Comparison of ENCODE assay signal across 24 cellular contexts in the genomic region with DNA sequence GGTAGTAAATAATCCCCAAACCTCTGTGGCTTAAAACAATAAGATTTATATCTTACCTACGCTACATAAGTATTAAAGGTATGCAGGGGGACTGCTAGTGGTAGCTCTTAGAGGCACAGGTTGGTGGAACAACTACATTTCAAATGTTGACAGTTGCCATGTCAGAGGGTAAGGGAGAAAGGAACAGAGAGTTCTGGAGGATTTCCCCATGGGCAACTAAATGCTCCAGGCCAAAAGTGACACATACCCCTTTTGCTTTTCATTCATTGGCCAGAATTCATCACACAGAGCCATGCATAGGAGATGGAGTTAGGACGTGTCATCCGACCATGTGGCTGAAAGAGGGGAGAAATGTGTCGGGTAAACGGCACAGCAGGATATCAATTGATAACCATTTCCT.
"Had no signal": no experiment of that assay in that cellular context is flagged by ENCODE, and none has a peak within 500 bp of the region (broad histone marks: within the 10 kb centered on the region; RNA-seq: fewer than 3 reads in every experiment).

No MANE protein-coding gene starts in this region.

- H3K27ac Mint-ChIP-seq: activated naive CD4-positive, alpha-beta T cell treated with anti-CD3 and anti-CD28 coated beads, Interleukin-2, amount 50 U/mL, for 72 hours; activated T-cell treated with anti-CD3 and anti-CD28 coated beads, Interleukin-2, amount 50 U/mL, for 24 hours; activated T-helper 17 cell treated with anti-CD3 and anti-CD28 coated beads, Interleukin-2, amount 50 U/mL, for 72 hours; memory B cell; stimulated activated naive B cell treated with anti-CD40 and anti-IgM and Interleukin-4, amounts not matched to agents 10 μg/mL and 1 μg/mL and 100 μg/mL, for 72 hours; T-helper 2 cell treated with Interferon-gamma antibody and Interleukin-4, amounts not matched to agents 5 μg/mL and 100 μg/mL, for 36 hours had no signal

- H3K4me1 Mint-ChIP-seq: activated T-helper 17 cell treated with anti-CD3 and anti-CD28 coated beads, Interleukin-2, amount 50 U/mL, for 72 hours; memory B cell; neural crest cell had no signal

- H3K4me3 Mint-ChIP-seq: activated T-cell treated with anti-CD3 and anti-CD28 coated beads, Interleukin-2, amount 50 U/mL, for 24 hours; activated T-helper 17 cell treated with anti-CD3 and anti-CD28 coated beads, Interleukin-2, amount 50 U/mL, for 72 hours; brain; memory B cell; neural crest cell; stimulated activated naive B cell treated with anti-CD40 and anti-IgM and Interleukin-4, amounts not matched to agents 10 μg/mL and 1 μg/mL and 100 μg/mL, for 72 hours; T-helper 2 cell treated with Interferon-gamma antibody and Interleukin-4, amounts not matched to agents 5 μg/mL and 100 μg/mL, for 36 hours had no signal

- H3K9me3 Mint-ChIP-seq: activated naive CD4-positive, alpha-beta T cell treated with anti-CD3 and anti-CD28 coated beads, Interleukin-2, amount 50 U/mL, for 72 hours; activated T-helper 17 cell treated with anti-CD3 and anti-CD28 coated beads, Interleukin-2, amount 50 U/mL, for 72 hours; memory B cell; neural crest cell; stimulated activated naive B cell treated with anti-CD40 and anti-IgM and Interleukin-4, amounts not matched to agents 10 μg/mL and 1 μg/mL and 100 μg/mL, for 72 hours; T-helper 2 cell treated with Interferon-gamma antibody and Interleukin-4, amounts not matched to agents 5 μg/mL and 100 μg/mL, for 36 hours had no signal

- H3K36me3 Mint-ChIP-seq: activated naive CD4-positive, alpha-beta T cell treated with anti-CD3 and anti-CD28 coated beads, Interleukin-2, amount 50 U/mL, for 72 hours; brain; memory B cell; stimulated activated naive B cell treated with anti-CD40 and anti-IgM and Interleukin-4, amounts not matched to agents 10 μg/mL and 1 μg/mL and 100 μg/mL, for 72 hours had no signal

- DNase-seq: activated CD4-positive, alpha-beta T cell treated with anti-CD3 and anti-CD28 coated beads, Interleukin-2, amount 50 U/mL, for 4 hours; activated CD8-positive, alpha-beta memory T cell treated with anti-CD3 and anti-CD28 coated beads for 24 hours; activated CD8-positive, alpha-beta memory T cell treated with anti-CD3 and anti-CD28 coated beads, Interleukin-2, amount 50 U/mL, for 4 hours; activated T-cell treated with anti-CD3 and anti-CD28 coated beads, Interleukin-2, amount 50 U/mL, for 24 hours; aorta; central memory CD4-positive, alpha-beta T cell; dermis blood vessel endothelial cell; effector CD8-positive, alpha-beta T cell; erythroblast; glutamatergic neuron; hippocampal formation; mucosa of descending colon; posterior cingulate gyrus; small intestine; stimulated activated CD8-positive, alpha-beta memory T cell treated with anti-CD3 and anti-CD28 coated beads, Interleukin-4, amount 100 ng/mL, for 48 hours; stimulated activated naive B cell treated with anti-CD40 and anti-IgM and Interleukin-4, amounts not matched to agents 10 μg/mL and 1 μg/mL and 100 μg/mL, for 72 hours; transverse colon; WERI-Rb-1 had no signal

- ATAC-seq: activated naive CD4-positive, alpha-beta T cell treated with anti-CD3 and anti-CD28 coated beads, Interleukin-2, amount 50 U/mL, for 72 hours; activated T-helper 17 cell treated with anti-CD3 and anti-CD28 coated beads, Interleukin-2, amount 50 U/mL, for 72 hours; mucosa of descending colon had no signal
